9 cellular contexts compared by ENCODE assay signal in genomic region chr7:46764100-46764941, GRCh38.
DNase-seq lines count a peak whose midpoint lies in the region; ATAC-seq and TF ChIP-seq lines count a peak whose summit lies in the region.
"Had no signal": no experiment of that assay in that cellular context is flagged by ENCODE, and none has a peak within 500 bp of the region (broad histone marks: within the 10 kb centered on the region; RNA-seq: fewer than 3 reads in every experiment).

No MANE protein-coding gene starts in this region.

- H3K36me3 ChIP-seq in breast epithelium (no peaks in the 10 kb centered on the region), left ventricle myocardium inferior (no peaks in the 10 kb centered on the region), upper lobe of right lung (no peaks in the 10 kb centered on the region), OCI-LY7 (ENCODE audit: insufficient read depth, low read length) (no peaks in the 10 kb centered on the region)

- H3K27ac ChIP-seq in breast epithelium = peak overlapping the region in 1 of 2 donors; percentile 40
- peak overlapping the region; percentile 24 for H3K27ac ChIP-seq in left ventricle myocardium inferior (replicated peaks)
- H3K27ac ChIP-seq in upper lobe of right lung = no peak overlapping the region
- H3K27ac ChIP-seq in OCI-LY7 (ENCODE audit: low read depth, low read length, poor library complexity, severe bottlenecking) = no peak overlapping the region

- H3K27me3 Mint-ChIP-seq in MCF 10A (ENCODE audit: insufficient read depth, unreplicated experiment) = no peaks in the 10 kb centered on the region
- H3K27me3 Mint-ChIP-seq: CD4-positive, CD25-positive, alpha-beta regulatory T cell had no signal

- POLR2A ChIA-PET in MCF 10A (lab: Yijun Ruan, JAX) = interaction anchor here (0.6 kb wide), 1 partner anchor 236 kb away, joined by 3 read pairs; no protein-coding TSS in a partner anchor
- POLR2A ChIA-PET in OCI-LY7 (lab: Charles Lee) = no interaction called here

- no peaks in the 10 kb centered on the region for H3K9me2 ChIP-seq in OCI-LY7 (ENCODE audit: insufficient read depth, low read length)

- no peak overlapping the region for H3K4me3 Mint-ChIP-seq in MCF 10A (ENCODE audit: unreplicated experiment)
- H3K4me3 Mint-ChIP-seq: CD4-positive, CD25-positive, alpha-beta regulatory T cell had no signal

- peaks cover 0 to 4% of the 10 kb centered on the region in 2 donors for H3K4me1 ChIP-seq in breast epithelium
- H3K4me1 ChIP-seq in left ventricle myocardium inferior = peaks cover 14% of the 10 kb centered on the region
- H3K4me1 ChIP-seq in upper lobe of right lung = no peaks in the 10 kb centered on the region
- no peaks in the 10 kb centered on the region for H3K4me1 ChIP-seq in OCI-LY7 (ENCODE audit: insufficient read depth, low read length, poor library complexity, severe bottlenecking)

- intact Hi-C loops in MCF 10A (cut with micrococcal nuclease) = no loop called here
- intact Hi-C loops in breast epithelium (cut with DNase I; ENCODE audit: low total_unique reads) = no loop called here
- intact Hi-C loops in left ventricle myocardium inferior (cut with micrococcal nuclease) = no loop called here
- intact Hi-C loops in upper lobe of right lung (cut with DNase I) = no loop called here
- intact Hi-C loops in OCI-LY7 (cut with micrococcal nuclease; ENCODE audit: unreplicated experiment) = no loop called here

- TF ChIP-seq POLR2A in breast epithelium (IDR thresholded peaks at IDR 0.05) = no peak

- CTCF ChIA-PET in MCF 10A (lab: Yijun Ruan, JAX) (interaction anchor here (0.6 to 0.7 kb wide), 2 partner anchors 11 to 836 kb away, joined by 3 read pairs; no protein-coding TSS in a partner anchor), OCI-LY7 (lab: Charles Lee; ENCODE audit: unreplicated experiment) (no interaction called here)

- BruUV-seq in MCF 10A (replicated peaks; lab: Mats Ljungman, UMichigan) (no TSS peak), OCI-LY7 (replicated peaks; lab: Mats Ljungman, UMichigan) (no TSS peak)

- TF ChIP-seq CTCF in MCF 10A (IDR thresholded peaks at IDR 0.05; ENCODE audit: unreplicated experiment) = no peak
- no peak for TF ChIP-seq CTCF in breast epithelium (IDR thresholded peaks at IDR 0.05)
- TF ChIP-seq CTCF in left ventricle myocardium inferior (IDR thresholded peaks at IDR 0.05; ENCODE audit: borderline replicate concordance) = no peak
- TF ChIP-seq CTCF in upper lobe of right lung (IDR thresholded peaks at IDR 0.05) = no peak
- TF ChIP-seq CTCF in OCI-LY7 (conservative IDR thresholded peaks at IDR 0.05; ENCODE audit: low read length) = no peak

- H3K27ac Mint-ChIP-seq in MCF 10A (ENCODE audit: low read depth, unreplicated experiment) = peak overlapping the region; percentile 90

- ATAC-seq in SK-N-SH treated with all-trans-retinoic acid at 6 μM for 48 hours (peak; percentile 98), upper lobe of right lung (peak; percentile 55), GM21576 (IDR thresholded peaks at IDR 0.05; ENCODE audit: unreplicated experiment) (no peak)

- no peaks in the 10 kb centered on the region for H3K79me2 ChIP-seq in OCI-LY7 (ENCODE audit: insufficient read depth, low read depth, low read length)

- H3K4me3 ChIP-seq in breast epithelium (no peak overlapping the region), left ventricle myocardium inferior (no peak overlapping the region), upper lobe of right lung (no peak overlapping the region), OCI-LY7 (ENCODE audit: low read depth, low read length, poor library complexity, severe bottlenecking) (no peak overlapping the region)

- H3K27me3 ChIP-seq in breast epithelium (no peaks in the 10 kb centered on the region), left ventricle myocardium inferior (ENCODE audit: low read depth) (no peaks in the 10 kb centered on the region), upper lobe of right lung (no peaks in the 10 kb centered on the region)

- H4K20me1 ChIP-seq in OCI-LY7 (ENCODE audit: insufficient read depth, low read length) = no peaks in the 10 kb centered on the region

- H3K4me2 ChIP-seq in OCI-LY7 (ENCODE audit: low read length) = no peak overlapping the region

- H3K9me3 ChIP-seq in breast epithelium (peaks cover 5 to 12% of the 10 kb centered on the region in 2 donors), left ventricle myocardium inferior (replicated peaks) (peaks cover 12% of the 10 kb centered on the region), upper lobe of right lung (no peaks in the 10 kb centered on the region), OCI-LY7 (ENCODE audit: low read length) (no peaks in the 10 kb centered on the region)

- no peak overlapping the region for H2AFZ ChIP-seq in OCI-LY7 (ENCODE audit: low read length)

- DNase-seq in MCF 10A (ENCODE audit: unreplicated experiment) (peak; percentile 99), breast epithelium (ENCODE audit: low spot score in 2 of 2) (no peak), left ventricle myocardium inferior (no peak), upper lobe of right lung (no peak), OCI-LY7 (ENCODE audit: low spot score) (no peak)
- DNase-seq in activated CD8-positive, alpha-beta memory T cell treated with anti-CD3 and anti-CD28 coated beads, Interleukin-2, amount 50 U/mL, for 4 hours = no peak
- DNase-seq: CD4-positive, CD25-positive, alpha-beta regulatory T cell had no signal

- no peaks in the 10 kb centered on the region for H3K36me3 Mint-ChIP-seq in MCF 10A (ENCODE audit: insufficient read depth, unreplicated experiment)
- H3K36me3 Mint-ChIP-seq: CD4-positive, CD25-positive, alpha-beta regulatory T cell had no signal

- peaks cover 34% of the 10 kb centered on the region for H3K4me1 Mint-ChIP-seq in MCF 10A (ENCODE audit: insufficient read depth, unreplicated experiment)
- H3K4me1 Mint-ChIP-seq: CD4-positive, CD25-positive, alpha-beta regulatory T cell had no signal

- peaks cover 9% of the 10 kb centered on the region for H3K9me3 Mint-ChIP-seq in MCF 10A (ENCODE audit: unreplicated experiment)

TF ChIP-seq in SK-N-SH treated with all-trans-retinoic acid at 6 μM for 48 hours, 23 proteins besides CTCF, POLR2A, EP300 and RAD21 (continues in another document):
- no peak for TF ChIP-seq PPARA (CRISPR knock-in tag; IDR thresholded peaks at IDR 0.05; ENCODE audit: borderline replicate concordance)
- no peak for TF ChIP-seq ZNF565 (CRISPR knock-in tag; conservative IDR thresholded peaks at IDR 0.05; ENCODE audit: low read depth)
- TF ChIP-seq TOX (CRISPR knock-in tag; IDR thresholded peaks at IDR 0.05; ENCODE audit: borderline replicate concordance) = no peak; the same call in 1 of the 2 replicates
- TF ChIP-seq ZFP3 (CRISPR knock-in tag; IDR thresholded peaks at IDR 0.05) = peak; percentile 100
- no peak for TF ChIP-seq ZC3H10 (CRISPR knock-in tag; IDR thresholded peaks at IDR 0.05)
- no peak for TF ChIP-seq ESRRG (CRISPR knock-in tag; IDR thresholded peaks at IDR 0.05)
- TF ChIP-seq ISL1 (CRISPR knock-in tag; IDR thresholded peaks at IDR 0.05) = peak; percentile 75
- TF ChIP-seq PATZ1 (CRISPR knock-in tag; IDR thresholded peaks at IDR 0.05; ENCODE audit: borderline replicate concordance) = no peak
- no peak for TF ChIP-seq TCF4 (CRISPR knock-in tag; IDR thresholded peaks at IDR 0.05; ENCODE audit: borderline replicate concordance)
- TF ChIP-seq GLIS3 (CRISPR knock-in tag; IDR thresholded peaks at IDR 0.05) = no peak; the same call in 1 of the 2 replicates
- 0 out of 2 replicates have a peak, but pooled peaks have one; percentile 1 for TF ChIP-seq SNAI2 (CRISPR knock-in tag; IDR thresholded peaks at IDR 0.05)
- no peak for TF ChIP-seq ZNF70 (CRISPR knock-in tag; IDR thresholded peaks at IDR 0.05)
- no peak for TF ChIP-seq BACH2 (CRISPR knock-in tag; IDR thresholded peaks at IDR 0.05; ENCODE audit: borderline replicate concordance)
- TF ChIP-seq RARB (CRISPR knock-in tag; IDR thresholded peaks at IDR 0.05) = no peak
- TF ChIP-seq, protein P1, sequence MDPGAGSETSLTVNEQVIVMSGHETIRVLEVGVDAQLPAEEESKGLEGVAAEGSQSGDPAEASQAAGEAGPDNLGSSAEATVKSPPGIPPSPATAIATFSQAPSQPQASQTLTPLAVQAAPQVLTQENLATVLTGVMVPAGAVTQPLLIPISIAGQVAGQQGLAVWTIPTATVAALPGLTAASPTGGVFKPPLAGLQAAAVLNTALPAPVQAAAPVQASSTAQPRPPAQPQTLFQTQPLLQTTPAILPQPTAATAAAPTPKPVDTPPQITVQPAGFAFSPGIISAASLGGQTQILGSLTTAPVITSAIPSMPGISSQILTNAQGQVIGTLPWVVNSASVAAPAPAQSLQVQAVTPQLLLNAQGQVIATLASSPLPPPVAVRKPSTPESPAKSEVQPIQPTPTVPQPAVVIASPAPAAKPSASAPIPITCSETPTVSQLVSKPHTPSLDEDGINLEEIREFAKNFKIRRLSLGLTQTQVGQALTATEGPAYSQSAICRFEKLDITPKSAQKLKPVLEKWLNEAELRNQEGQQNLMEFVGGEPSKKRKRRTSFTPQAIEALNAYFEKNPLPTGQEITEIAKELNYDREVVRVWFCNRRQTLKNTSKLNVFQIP (CRISPR knock-in tag; IDR thresholded peaks at IDR 0.05; ENCODE audit: borderline replicate concordance, low read depth) = no peak
